ENCODE assay signal across 1 cellular context in the genomic region with DNA sequence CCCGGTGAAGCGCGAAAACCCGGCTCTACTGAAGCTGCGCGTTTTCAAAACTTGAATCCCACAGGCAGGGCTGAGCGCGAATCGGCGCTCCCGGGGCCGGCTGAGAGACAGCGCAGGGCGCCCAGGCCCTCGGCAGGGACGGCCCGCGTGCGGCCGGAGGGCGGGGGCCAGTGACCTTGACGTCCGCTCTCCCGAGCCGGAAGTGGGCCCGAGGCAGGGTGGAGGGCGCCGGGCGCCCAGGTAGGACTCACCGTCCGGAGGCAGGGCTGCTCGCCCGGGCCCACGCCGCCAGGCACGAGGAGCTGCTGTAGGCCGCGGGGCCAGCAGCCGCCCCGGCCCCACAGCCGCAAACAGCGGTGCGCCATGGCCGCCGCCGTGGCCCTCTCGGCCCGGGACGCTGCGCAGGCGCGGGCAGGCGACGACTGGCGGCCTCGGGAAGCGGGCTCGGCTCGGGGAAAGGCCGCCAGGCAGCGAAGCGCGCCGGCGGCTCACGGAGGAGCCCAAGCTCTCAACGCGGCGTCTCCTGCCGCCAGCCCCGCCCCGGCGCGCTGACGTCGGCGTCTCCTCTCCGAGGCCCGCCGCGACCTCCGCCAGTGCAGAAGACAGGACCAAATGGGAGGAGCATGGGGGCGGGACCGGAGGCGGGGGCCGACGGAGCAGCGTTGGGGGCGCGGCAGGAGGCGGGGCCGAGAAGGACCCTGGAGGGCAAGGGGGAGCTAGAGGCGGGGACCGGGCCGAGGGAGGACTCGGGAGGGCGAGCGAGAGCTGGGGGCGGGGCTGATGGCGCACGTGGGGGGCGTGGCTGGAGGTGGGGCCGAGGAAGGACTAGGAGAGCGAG.
A peak's percentile ranks its signal among the peaks of the same experiment; 100 is the strongest.
TF ChIP-seq lines count a peak whose summit lies in the region.

A gene (minus strand): TSS at position 510 of the 838 bp plus-strand sequence. CDS start 145 bp downstream, at position 365.

TF ChIP-seq in HepG2, 621 proteins besides CTCF, POLR2A, EP300 and RAD21 (continued from another document):
- TF ChIP-seq, protein P1, sequence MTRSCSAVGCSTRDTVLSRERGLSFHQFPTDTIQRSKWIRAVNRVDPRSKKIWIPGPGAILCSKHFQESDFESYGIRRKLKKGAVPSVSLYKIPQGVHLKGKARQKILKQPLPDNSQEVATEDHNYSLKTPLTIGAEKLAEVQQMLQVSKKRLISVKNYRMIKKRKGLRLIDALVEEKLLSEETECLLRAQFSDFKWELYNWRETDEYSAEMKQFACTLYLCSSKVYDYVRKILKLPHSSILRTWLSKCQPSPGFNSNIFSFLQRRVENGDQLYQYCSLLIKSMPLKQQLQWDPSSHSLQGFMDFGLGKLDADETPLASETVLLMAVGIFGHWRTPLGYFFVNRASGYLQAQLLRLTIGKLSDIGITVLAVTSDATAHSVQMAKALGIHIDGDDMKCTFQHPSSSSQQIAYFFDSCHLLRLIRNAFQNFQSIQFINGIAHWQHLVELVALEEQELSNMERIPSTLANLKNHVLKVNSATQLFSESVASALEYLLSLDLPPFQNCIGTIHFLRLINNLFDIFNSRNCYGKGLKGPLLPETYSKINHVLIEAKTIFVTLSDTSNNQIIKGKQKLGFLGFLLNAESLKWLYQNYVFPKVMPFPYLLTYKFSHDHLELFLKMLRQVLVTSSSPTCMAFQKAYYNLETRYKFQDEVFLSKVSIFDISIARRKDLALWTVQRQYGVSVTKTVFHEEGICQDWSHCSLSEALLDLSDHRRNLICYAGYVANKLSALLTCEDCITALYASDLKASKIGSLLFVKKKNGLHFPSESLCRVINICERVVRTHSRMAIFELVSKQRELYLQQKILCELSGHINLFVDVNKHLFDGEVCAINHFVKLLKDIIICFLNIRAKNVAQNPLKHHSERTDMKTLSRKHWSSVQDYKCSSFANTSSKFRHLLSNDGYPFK (CRISPR knock-in tag; IDR thresholded peaks at IDR 0.05; ENCODE audit: borderline replicate concordance), result peak; percentile 50
- TF ChIP-seq, protein P2, sequence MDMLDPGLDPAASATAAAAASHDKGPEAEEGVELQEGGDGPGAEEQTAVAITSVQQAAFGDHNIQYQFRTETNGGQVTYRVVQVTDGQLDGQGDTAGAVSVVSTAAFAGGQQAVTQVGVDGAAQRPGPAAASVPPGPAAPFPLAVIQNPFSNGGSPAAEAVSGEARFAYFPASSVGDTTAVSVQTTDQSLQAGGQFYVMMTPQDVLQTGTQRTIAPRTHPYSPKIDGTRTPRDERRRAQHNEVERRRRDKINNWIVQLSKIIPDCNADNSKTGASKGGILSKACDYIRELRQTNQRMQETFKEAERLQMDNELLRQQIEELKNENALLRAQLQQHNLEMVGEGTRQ (IDR thresholded peaks at IDR 0.05; ENCODE audit: low read depth, low read length), result no peak
- TF ChIP-seq, protein P2 (CRISPR knock-in tag; IDR thresholded peaks at IDR 0.05; ENCODE audit: borderline replicate concordance), result no peak; the same call in 1 of the 2 replicates
- TF ChIP-seq SMARCC2 (IDR thresholded peaks at IDR 0.05) (no peak), HNRNPK (IDR thresholded peaks at IDR 0.05; ENCODE audit: low read depth, low read length, poor library complexity, severe bottlenecking) (peak; percentile 88), ZSCAN25 (CRISPR knock-in tag; IDR thresholded peaks at IDR 0.05) (peak; percentile 90), MAFF (IDR thresholded peaks at IDR 0.05; ENCODE audit: low read depth, low read length) (no peak), AGO1 (IDR thresholded peaks at IDR 0.05; ENCODE audit: low read depth, low read length, poor library complexity, severe bottlenecking) (no peak), MIER2 (CRISPR knock-in tag; IDR thresholded peaks at IDR 0.05) (no peak), ZFP90 (CRISPR knock-in tag; IDR thresholded peaks at IDR 0.05; ENCODE audit: borderline replicate concordance) (peak; percentile 24), SAFB2 (CRISPR knock-in tag; IDR thresholded peaks at IDR 0.05; ENCODE audit: borderline replicate concordance, low read depth) (peak; percentile 81; the same call in 1 of the 2 replicates), AKAP8 (CRISPR knock-in tag; IDR thresholded peaks at IDR 0.05) (0 out of 2 replicates have a peak, but pooled peaks have one; percentile 7), YY1 (IDR thresholded peaks at IDR 0.05; ENCODE audit: insufficient read depth, insufficient replicate concordance, low read depth, low read length) (peak; percentile 87), CREM (IDR thresholded peaks at IDR 0.05) (no peak), CREM (CRISPR knock-in tag; IDR thresholded peaks at IDR 0.05) (no peak), ZNF577 (CRISPR knock-in tag; IDR thresholded peaks at IDR 0.05; ENCODE audit: borderline replicate concordance, low read depth) (0 out of 2 replicates have a peak, but pooled peaks have one; percentile 36), TGIF2 (CRISPR knock-in tag; IDR thresholded peaks at IDR 0.05) (peak; percentile 87; the same call in 1 of the 2 replicates), PHF20 (CRISPR knock-in tag; IDR thresholded peaks at IDR 0.05) (peak; percentile 70), ZNF343 (CRISPR knock-in tag; IDR thresholded peaks at IDR 0.05) (peak; percentile 67; the same call in 1 of the 2 replicates), ELF3 (CRISPR knock-in tag; IDR thresholded peaks at IDR 0.05) (peak; percentile 63), ZNF34 (CRISPR knock-in tag; IDR thresholded peaks at IDR 0.05; ENCODE audit: borderline replicate concordance) (peak; percentile 21; the same call in 1 of the 2 replicates), RXRA (CRISPR knock-in tag; IDR thresholded peaks at IDR 0.05) (no peak; the same call in 1 of the 2 replicates), BCL6 (CRISPR knock-in tag; IDR thresholded peaks at IDR 0.05) (no peak), LCORL (IDR thresholded peaks at IDR 0.05) (no peak), LCORL (CRISPR knock-in tag; IDR thresholded peaks at IDR 0.05) (peak; percentile 16; the same call in 1 of the 2 replicates), GLI4 (CRISPR knock-in tag; IDR thresholded peaks at IDR 0.05; ENCODE audit: borderline replicate concordance) (0 out of 2 replicates have a peak, but pooled peaks have one; percentile 38), ZFP37 (CRISPR knock-in tag; IDR thresholded peaks at IDR 0.05; ENCODE audit: borderline replicate concordance) (no peak), PAWR (CRISPR knock-in tag; IDR thresholded peaks at IDR 0.05; ENCODE audit: borderline replicate concordance) (no peak), ZFP41 (CRISPR knock-in tag; IDR thresholded peaks at IDR 0.05; ENCODE audit: borderline replicate concordance) (peak; percentile 59; the same call in 1 of the 2 replicates), BRCA1 (CRISPR knock-in tag; IDR thresholded peaks at IDR 0.05) (no peak), ZFY (CRISPR knock-in tag; IDR thresholded peaks at IDR 0.05) (peak; percentile 98), HDAC2 (CRISPR knock-in tag; IDR thresholded peaks at IDR 0.05) (0 out of 2 replicates have a peak, but pooled peaks have one; percentile 2), ZMAT3 (CRISPR knock-in tag; conservative IDR thresholded peaks at IDR 0.05) (peak; percentile 67; the same call in 1 of the 2 replicates)
- TF ChIP-seq, protein P3, sequence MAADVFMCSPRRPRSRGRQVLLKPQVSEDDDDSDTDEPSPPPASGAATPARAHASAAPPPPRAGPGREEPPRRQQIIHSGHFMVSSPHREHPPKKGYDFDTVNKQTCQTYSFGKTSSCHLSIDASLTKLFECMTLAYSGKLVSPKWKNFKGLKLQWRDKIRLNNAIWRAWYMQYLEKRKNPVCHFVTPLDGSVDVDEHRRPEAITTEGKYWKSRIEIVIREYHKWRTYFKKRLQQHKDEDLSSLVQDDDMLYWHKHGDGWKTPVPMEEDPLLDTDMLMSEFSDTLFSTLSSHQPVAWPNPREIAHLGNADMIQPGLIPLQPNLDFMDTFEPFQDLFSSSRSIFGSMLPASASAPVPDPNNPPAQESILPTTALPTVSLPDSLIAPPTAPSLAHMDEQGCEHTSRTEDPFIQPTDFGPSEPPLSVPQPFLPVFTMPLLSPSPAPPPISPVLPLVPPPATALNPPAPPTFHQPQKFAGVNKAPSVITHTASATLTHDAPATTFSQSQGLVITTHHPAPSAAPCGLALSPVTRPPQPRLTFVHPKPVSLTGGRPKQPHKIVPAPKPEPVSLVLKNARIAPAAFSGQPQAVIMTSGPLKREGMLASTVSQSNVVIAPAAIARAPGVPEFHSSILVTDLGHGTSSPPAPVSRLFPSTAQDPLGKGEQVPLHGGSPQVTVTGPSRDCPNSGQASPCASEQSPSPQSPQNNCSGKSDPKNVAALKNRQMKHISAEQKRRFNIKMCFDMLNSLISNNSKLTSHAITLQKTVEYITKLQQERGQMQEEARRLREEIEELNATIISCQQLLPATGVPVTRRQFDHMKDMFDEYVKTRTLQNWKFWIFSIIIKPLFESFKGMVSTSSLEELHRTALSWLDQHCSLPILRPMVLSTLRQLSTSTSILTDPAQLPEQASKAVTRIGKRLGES (CRISPR knock-in tag; IDR thresholded peaks at IDR 0.05; ENCODE audit: borderline replicate concordance), result peak; percentile 69; the same call in 1 of the 2 replicates
- TF ChIP-seq, protein P4, sequence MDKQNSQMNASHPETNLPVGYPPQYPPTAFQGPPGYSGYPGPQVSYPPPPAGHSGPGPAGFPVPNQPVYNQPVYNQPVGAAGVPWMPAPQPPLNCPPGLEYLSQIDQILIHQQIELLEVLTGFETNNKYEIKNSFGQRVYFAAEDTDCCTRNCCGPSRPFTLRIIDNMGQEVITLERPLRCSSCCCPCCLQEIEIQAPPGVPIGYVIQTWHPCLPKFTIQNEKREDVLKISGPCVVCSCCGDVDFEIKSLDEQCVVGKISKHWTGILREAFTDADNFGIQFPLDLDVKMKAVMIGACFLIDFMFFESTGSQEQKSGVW (CRISPR knock-in tag; IDR thresholded peaks at IDR 0.05; ENCODE audit: borderline replicate concordance), result 0 out of 2 replicates have a peak, but pooled peaks have one; percentile 58
- TF ChIP-seq, protein P5, sequence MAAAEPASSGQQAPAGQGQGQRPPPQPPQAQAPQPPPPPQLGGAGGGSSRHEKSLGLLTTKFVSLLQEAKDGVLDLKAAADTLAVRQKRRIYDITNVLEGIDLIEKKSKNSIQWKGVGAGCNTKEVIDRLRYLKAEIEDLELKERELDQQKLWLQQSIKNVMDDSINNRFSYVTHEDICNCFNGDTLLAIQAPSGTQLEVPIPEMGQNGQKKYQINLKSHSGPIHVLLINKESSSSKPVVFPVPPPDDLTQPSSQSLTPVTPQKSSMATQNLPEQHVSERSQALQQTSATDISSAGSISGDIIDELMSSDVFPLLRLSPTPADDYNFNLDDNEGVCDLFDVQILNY (CRISPR knock-in tag; conservative IDR thresholded peaks at IDR 0.05), result no peak
- TF ChIP-seq, protein P6, sequence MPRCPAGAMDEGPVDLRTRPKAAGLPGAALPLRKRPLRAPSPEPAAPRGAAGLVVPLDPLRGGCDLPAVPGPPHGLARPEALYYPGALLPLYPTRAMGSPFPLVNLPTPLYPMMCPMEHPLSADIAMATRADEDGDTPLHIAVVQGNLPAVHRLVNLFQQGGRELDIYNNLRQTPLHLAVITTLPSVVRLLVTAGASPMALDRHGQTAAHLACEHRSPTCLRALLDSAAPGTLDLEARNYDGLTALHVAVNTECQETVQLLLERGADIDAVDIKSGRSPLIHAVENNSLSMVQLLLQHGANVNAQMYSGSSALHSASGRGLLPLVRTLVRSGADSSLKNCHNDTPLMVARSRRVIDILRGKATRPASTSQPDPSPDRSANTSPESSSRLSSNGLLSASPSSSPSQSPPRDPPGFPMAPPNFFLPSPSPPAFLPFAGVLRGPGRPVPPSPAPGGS (CRISPR knock-in tag; IDR thresholded peaks at IDR 0.05), result peak; percentile 97
